ENCODE assay signal across 25 cellular contexts in genomic region chr4:93771640-93772411, GRCh38. TPM values are rescaled to one million over a fixed set of nuclear protein-coding genes. Genes with fewer than 3 reads are reported as not detected.
DNase-seq lines count a peak whose midpoint lies in the region; ATAC-seq, FAIRE-seq and TF ChIP-seq lines count a peak whose summit lies in the region.
"Had no signal": no experiment of that assay in that cellular context is flagged by ENCODE, and none has a peak within 500 bp of the region (broad histone marks: within the 10 kb centered on the region; RNA-seq: fewer than 3 reads in every experiment).

No MANE protein-coding gene starts in this region.

- CTCF ChIA-PET in HEK293 (lab: Yijun Ruan, JAX) (interaction anchor here (0.6 kb wide), 1 partner anchor 510 kb away, joined by 3 read pairs; no protein-coding TSS in a partner anchor), Panc1 (lab: Charles Lee) (no interaction called here), HepG2 (lab: Yijun Ruan, JAX; ENCODE audit: low intra/inter-chr PET ratio, low total read pairs) (no interaction called here)

- H3K27ac Mint-ChIP-seq in naive thymus-derived CD8-positive, alpha-beta T cell = no peak overlapping the region
- H3K27ac Mint-ChIP-seq in GM23338 = no peak overlapping the region
- H3K27ac Mint-ChIP-seq: CD8-positive, alpha-beta T cell; H9; neural progenitor cell had no signal

- H3K27ac ChIP-seq in ACC112 (ENCODE audit: low read depth, low read length) (no peak overlapping the region), HEK293 (ENCODE audit: extremely low read depth, low read depth, low read length) (no peak overlapping the region), Panc1 (ENCODE audit: low read length) (no peak overlapping the region), HepG2 (ENCODE audit: extremely low read length, insufficient read depth, low read length) (no peak overlapping the region), GM23338 (ENCODE audit: low read depth) (no peak overlapping the region), esophagus squamous epithelium (no peak overlapping the region)
- H3K27ac ChIP-seq: neural progenitor cell had no signal

- in situ Hi-C loops in Panc1 (cut with HindIII; ENCODE audit: low pct_unique_long_range_greater_than_20kb, low sequenced_read_pairs) = no loop called here
- in situ Hi-C loops in HepG2 (cut with HindIII; ENCODE audit: extremely low pct_ligation_motif_present, low pct_unique_long_range_greater_than_20kb) = no loop called here

- H3K9me3 ChIP-seq in HEK293 (ENCODE audit: control insufficient read depth, insufficient read depth, low read depth, low read length) (no peaks in the 10 kb centered on the region), Panc1 (ENCODE audit: control insufficient read depth, insufficient read depth, low read depth, low read length) (no peaks in the 10 kb centered on the region), HepG2 (ENCODE audit: low read length) (no peaks in the 10 kb centered on the region), esophagus squamous epithelium (no peaks in the 10 kb centered on the region)

- TF ChIP-seq EP300 in HepG2 (IDR thresholded peaks at IDR 0.05; ENCODE audit: low read depth in 2 of 2, low read length in 2 of 2) (no peak), HepG2 (CRISPR knock-in tag; IDR thresholded peaks at IDR 0.05; ENCODE audit: borderline replicate concordance) (no peak)

- H2AFZ ChIP-seq in ACC112 (ENCODE audit: low read length, unreplicated experiment) (no peak overlapping the region), HepG2 (ENCODE audit: low read length) (no peak overlapping the region), GM23338 (no peak overlapping the region)
- H2AFZ ChIP-seq: neural progenitor cell had no signal

- H3K4me2 ChIP-seq in HepG2 (ENCODE audit: low read depth, low read length) (peak overlapping the region; percentile 59), GM23338 (no peak overlapping the region)
- H3K4me2 ChIP-seq: neural progenitor cell had no signal

- H3K4me1 ChIP-seq in ACC112 (ENCODE audit: control insufficient read depth, insufficient read depth, low read length, unreplicated experiment) (no peaks in the 10 kb centered on the region), HEK293 (ENCODE audit: control insufficient read depth, insufficient read depth, low read length) (no peaks in the 10 kb centered on the region), Panc1 (ENCODE audit: control insufficient read depth, insufficient read depth, low read length) (no peaks in the 10 kb centered on the region), HepG2 (ENCODE audit: insufficient read depth, low read length) (no peaks in the 10 kb centered on the region), GM23338 (ENCODE audit: insufficient read depth) (peaks cover 2% of the 10 kb centered on the region; the same call in 1 of the 2 replicates), esophagus squamous epithelium (peaks cover 0 to 6% (median 0%) of the 10 kb centered on the region in 3 donors)
- H3K4me1 ChIP-seq: neural progenitor cell had no signal

- no peak for TF ChIP-seq CTCF in HEK293 (tag by site-specific recombination; IDR thresholded peaks at IDR 0.05)
- no peak for TF ChIP-seq CTCF in Panc1 (IDR thresholded peaks at IDR 0.05)
- no peak for TF ChIP-seq CTCF in HepG2 (CRISPR knock-in tag; IDR thresholded peaks at IDR 0.05)
- TF ChIP-seq CTCF in GM23338 (conservative IDR thresholded peaks at IDR 0.05; ENCODE audit: low read depth in 2 of 2) = no peak
- no peak for TF ChIP-seq CTCF in esophagus squamous epithelium (IDR thresholded peaks at IDR 0.05)

- no peak overlapping the region for H3K9ac ChIP-seq in HepG2 (ENCODE audit: insufficient read depth, low read depth, low read length)
- H3K9ac ChIP-seq: neural progenitor cell had no signal

- no peak for FAIRE-seq in HepG2 (lab: Jason Lieb, UNC)

- H3F3A ChIP-seq in GM23338 (replicated peaks; ENCODE audit: low read depth) = no peaks in the 10 kb centered on the region

- peaks cover 0 to 2% (median 0%) of the 10 kb centered on the region in 9 donors for H3K9me3 Mint-ChIP-seq in naive thymus-derived CD8-positive, alpha-beta T cell
- H3K9me3 Mint-ChIP-seq in GM23338 = no peaks in the 10 kb centered on the region
- H3K9me3 Mint-ChIP-seq: CD8-positive, alpha-beta T cell; H9; neural progenitor cell had no signal

- no peaks in the 10 kb centered on the region for H3K36me3 Mint-ChIP-seq in naive thymus-derived CD8-positive, alpha-beta T cell
- no peaks in the 10 kb centered on the region; the same call in 2 of the 3 replicates for H3K36me3 Mint-ChIP-seq in GM23338 (ENCODE audit: low read depth)
- H3K36me3 Mint-ChIP-seq: CD8-positive, alpha-beta T cell; neural progenitor cell had no signal

- H3K4me3 ChIP-seq in ACC112 (ENCODE audit: low read depth, low read length) (peak overlapping the region; percentile 38; the same call in 1 of the 2 replicates), HEK293 (ENCODE audit: low read depth, low read length) (no peak overlapping the region), Panc1 (ENCODE audit: low read depth in 2 of 2, low read length in 2 of 2) (peak overlapping the region; percentile 14 to 29; a peak in 3 of 4 replicates), HepG2 (replicated peaks in 1 of 3; ENCODE audit: insufficient read depth in 1 of 3, low read depth in 2 of 3, low read length in 3 of 3) (peak overlapping the region in 2 of 3 experiments; percentile 7 to 30; a peak in 2 of 6 replicates), GM23338 (no peak overlapping the region), esophagus squamous epithelium (no peak overlapping the region)
- H3K4me3 ChIP-seq: neural progenitor cell had no signal

- H3K79me2 ChIP-seq in ACC112 (ENCODE audit: control insufficient read depth, insufficient read depth, low read length, unreplicated experiment) (no peaks in the 10 kb centered on the region), HepG2 (ENCODE audit: insufficient read depth, low read length) (no peaks in the 10 kb centered on the region), GM23338 (replicated peaks; ENCODE audit: insufficient read depth) (no peaks in the 10 kb centered on the region)

- no peak for DNase-seq in Panc1 (ENCODE audit: low read depth, low spot score)
- no peak for DNase-seq in HepG2 (ENCODE audit: low spot score)
- no peak for DNase-seq in naive thymus-derived CD8-positive, alpha-beta T cell
- DNase-seq in GM23338 (ENCODE audit: low spot score) = no peak
- DNase-seq in esophagus squamous epithelium (lab: John Stamatoyannopoulos, UW) = no peak
- DNase-seq: activated naive CD4-positive, alpha-beta T cell treated with anti-CD3 and anti-CD28 coated beads, Interleukin-2, amount 50 U/mL, for 16 hours; activated T-cell treated with anti-CD3 and anti-CD28 coated beads, Interleukin-2, amount 50 U/mL, for 48 hours; aorta; CD8-positive, alpha-beta T cell; central memory CD4-positive, alpha-beta T cell; effector CD4-positive, alpha-beta T cell; H9; left ventricle myocardium superior; NCI-H1048; NCI-H1930; NCI-H510A; substantia nigra; T1000 had no signal

- H3K27me3 ChIP-seq in ACC112 (ENCODE audit: insufficient read depth, low read length) (peaks cover 7% of the 10 kb centered on the region), Panc1 (ENCODE audit: control insufficient read depth, insufficient read depth, low read length) (no peaks in the 10 kb centered on the region), HepG2 (ENCODE audit: control insufficient read depth in 1 of 2, insufficient read depth in 2 of 2, low read length in 2 of 2) (no peaks in the 10 kb centered on the region; a peak in 1 of 5 replicates), GM23338 (ENCODE audit: insufficient read depth) (no peaks in the 10 kb centered on the region), esophagus squamous epithelium (no peaks in the 10 kb centered on the region)
- H3K27me3 ChIP-seq: neural progenitor cell had no signal

- BruUV-seq in Panc1 (replicated peaks; lab: Mats Ljungman, UMichigan) (no TSS peak), HepG2 (replicated peaks; lab: Mats Ljungman, UMichigan) (no TSS peak)

- H3K9me2 ChIP-seq in GM23338 (ENCODE audit: insufficient read depth) = no peaks in the 10 kb centered on the region

- no peaks in the 10 kb centered on the region for H3K36me3 ChIP-seq in ACC112 (ENCODE audit: insufficient read depth, low read length)
- H3K36me3 ChIP-seq in HEK293 (ENCODE audit: control insufficient read depth in 2 of 2, insufficient read depth in 1 of 2, low read length in 2 of 2) = no peaks in the 10 kb centered on the region
- H3K36me3 ChIP-seq in Panc1 (ENCODE audit: control insufficient read depth, insufficient read depth, low read length) = no peaks in the 10 kb centered on the region
- no peaks in the 10 kb centered on the region for H3K36me3 ChIP-seq in HepG2 (replicated peaks in 1 of 2; ENCODE audit: control insufficient read depth in 1 of 2, insufficient read depth in 2 of 2, low read length in 2 of 2)
- H3K36me3 ChIP-seq in GM23338 (ENCODE audit: insufficient read depth) = no peaks in the 10 kb centered on the region
- H3K36me3 ChIP-seq in esophagus squamous epithelium = no peaks in the 10 kb centered on the region
- H3K36me3 ChIP-seq: neural progenitor cell had no signal

- peaks cover 0 to 10% (median 2%) of the 10 kb centered on the region in 5 donors for H3K27me3 Mint-ChIP-seq in naive thymus-derived CD8-positive, alpha-beta T cell
- no peaks in the 10 kb centered on the region for H3K27me3 Mint-ChIP-seq in GM23338 (ENCODE audit: insufficient read depth, low read depth, poor library complexity)

- H3K4me3 Mint-ChIP-seq in naive thymus-derived CD8-positive, alpha-beta T cell = no peak overlapping the region
- H3K4me3 Mint-ChIP-seq in GM23338 = no peak overlapping the region
- H3K4me3 Mint-ChIP-seq: CD8-positive, alpha-beta T cell; H9; neural progenitor cell had no signal

- POLR2A ChIA-PET in HEK293 (lab: Yijun Ruan, JAX) (no interaction called here), Panc1 (lab: Charles Lee) (no interaction called here), HepG2 (lab: Yijun Ruan, JAX) (no interaction called here)
- POLR2A ChIA-PET in naive thymus-derived CD8-positive, alpha-beta T cell (lab: Charles Lee) = no interaction called here

- intact Hi-C loops in Panc1 (cut with micrococcal nuclease; ENCODE audit: unreplicated experiment) = no loop called here
- intact Hi-C loops in HepG2 (cut with micrococcal nuclease; ENCODE audit: unreplicated experiment) = no loop called here
- intact Hi-C loops in esophagus squamous epithelium (cut with DNase I) = no loop called here

- 3% methylated on average over 8 of the region's 8 CpGs for WGBS in HepG2 (ENCODE audit: low lambda C conversion rate)
- 64 to 72% methylated on average over 8 of the region's 8 CpGs for WGBS in esophagus squamous epithelium, 2 donors

- H4K20me1 ChIP-seq in HepG2 (ENCODE audit: insufficient read depth, low read length) (no peaks in the 10 kb centered on the region), GM23338 (replicated peaks; ENCODE audit: insufficient read depth) (no peaks in the 10 kb centered on the region)

- ATAC-seq in Panc1 (peak; percentile 56), HepG2 (peak; percentile 38; the same call in 1 of the 3 replicates), GM23338 (no peak), HG02870 (IDR thresholded peaks at IDR 0.05; ENCODE audit: unreplicated experiment) (no peak)
- no peak for ATAC-seq in naive thymus-derived CD8-positive, alpha-beta T cell
- ATAC-seq: activated CD4-positive, CD25-positive, alpha-beta regulatory T cell treated with anti-CD3 and anti-CD28 coated beads, Interleukin-2, amount 50 U/mL, for 24 hours; CD8-positive, alpha-beta T cell; esophagus mucosa; left ventricle myocardium superior had no signal

- TF ChIP-seq POLR2A in HepG2 (IDR thresholded peaks at IDR 0.05; ENCODE audit: insufficient read depth in 1 of 2, low read depth in 2 of 2, low read length in 2 of 2) (no peak), esophagus squamous epithelium (IDR thresholded peaks at IDR 0.05) (no peak)

- TF ChIP-seq RAD21 in HepG2 (CRISPR knock-in tag; IDR thresholded peaks at IDR 0.05) = no peak

- H3K4me1 Mint-ChIP-seq in naive thymus-derived CD8-positive, alpha-beta T cell = no peaks in the 10 kb centered on the region
- H3K4me1 Mint-ChIP-seq in GM23338 = peaks cover 3% of the 10 kb centered on the region; the same call in 1 of the 3 replicates
- H3K4me1 Mint-ChIP-seq: H9, neural progenitor cell had no signal

RNA-seq across cellular contexts. Expression of gene ATOH1, which starts 56.7 kb away (rescaled TPM):
- not detected for total RNA-seq in Panc1 (2021; ENCODE audit: unreplicated experiment)
- not detected for polyA plus RNA-seq in Panc1 (2012; ENCODE audit: insufficient read length)
- not detected in 2 replicates for total RNA-seq in HepG2 (2016; rRNA removed; fragmentation: Illumina TruSeq; extraction: Trizol)
- not detected in 2 replicates for total RNA-seq in HepG2 (2016; cell fraction: cytosol; rRNA removed; fragmentation: Illumina TruSeq; extraction: Trizol; ENCODE audit: low read depth)
- not detected in 2 replicates for total RNA-seq in HepG2 (2016; cell fraction: insoluble cytoplasmic fraction; rRNA removed; fragmentation: Illumina TruSeq; extraction: Trizol)
- total RNA-seq in HepG2 (2016; cell fraction: membrane; rRNA removed; fragmentation: Illumina TruSeq; extraction: Trizol) = not detected in 2 replicates
- total RNA-seq in HepG2 (2016; cell fraction: nucleus; rRNA removed; fragmentation: Illumina TruSeq; extraction: Trizol) = not detected in 2 replicates
- not detected in 2 replicates for polyA plus RNA-seq in HepG2 (2011; rRNA removed)
- polyA plus RNA-seq in HepG2 (2011; cell fraction: cytosol; rRNA removed) = not detected in 2 replicates
- polyA plus RNA-seq in HepG2 (2011; cell fraction: nucleus; rRNA removed) = not detected in 2 replicates
- polyA plus RNA-seq in HepG2 (2012) = not detected in 2 replicates
- not detected in 2 replicates for polyA plus RNA-seq in HepG2 (2016; cell fraction: cytosol; fragmentation: Illumina TruSeq; extraction: Trizol; ENCODE audit: low read depth)
- polyA plus RNA-seq in HepG2 (2016; cell fraction: insoluble cytoplasmic fraction; fragmentation: Illumina TruSeq; extraction: Trizol; ENCODE audit: low read depth) = not detected in 2 replicates
- not detected in 2 replicates for polyA plus RNA-seq in HepG2 (2016; cell fraction: membrane; fragmentation: Illumina TruSeq; extraction: Trizol; ENCODE audit: low read depth)
- polyA plus RNA-seq in HepG2 (2016; cell fraction: nucleus; fragmentation: Illumina TruSeq; extraction: Trizol; ENCODE audit: insufficient read depth, low read depth) = not detected in 2 replicates
- not detected in 2 replicates for polyA minus RNA-seq in HepG2 (2011; rRNA and poly(A)+ RNA removed; ENCODE audit: low replicate concordance)
- polyA minus RNA-seq in HepG2 (2011; cell fraction: cytosol; rRNA and poly(A)+ RNA removed) = not detected in 2 replicates
- polyA minus RNA-seq in HepG2 (2011; cell fraction: nucleus; rRNA and poly(A)+ RNA removed) = not detected in 2 replicates
- total RNA-seq in naive thymus-derived CD8-positive, alpha-beta T cell = not detected
- not detected for polyA plus RNA-seq in naive thymus-derived CD8-positive, alpha-beta T cell
- 0.27 and 0.69 TPM in 2 replicates for total RNA-seq in GM23338 (2014; rRNA removed; shearing (Covaris generic))
- 0.24 and 0.97 TPM in 2 replicates for polyA plus RNA-seq in GM23338 (2016; fragmentation: Nextera tagmentation; extraction: Ambion mirVana)
- total RNA-seq in esophagus squamous epithelium = not detected
- total RNA-seq: aorta; CD8-positive, alpha-beta T cell; esophagus mucosa; glomerular endothelial cell; H9 had no signal

Comparison
In these comparisons a context has a peak if more than half of its experiments do, and no peak if none do; other contexts are left out.
1. H3K4me3 ChIP-seq: peak in ACC112 (single experiment), Panc1 (2 of 2) and HepG2 (2 of 3); none in HEK293 (single experiment), GM23338 (single experiment) and esophagus squamous epithelium (0 of 4).
2. ATAC-seq: peak in Panc1 (single experiment) and HepG2 (single experiment); none in naive thymus-derived CD8-positive, alpha-beta T cell (0 of 2), GM23338 (single experiment) and HG02870 (single experiment).